1 cellular context compared by ENCODE assay signal in the genomic region with DNA sequence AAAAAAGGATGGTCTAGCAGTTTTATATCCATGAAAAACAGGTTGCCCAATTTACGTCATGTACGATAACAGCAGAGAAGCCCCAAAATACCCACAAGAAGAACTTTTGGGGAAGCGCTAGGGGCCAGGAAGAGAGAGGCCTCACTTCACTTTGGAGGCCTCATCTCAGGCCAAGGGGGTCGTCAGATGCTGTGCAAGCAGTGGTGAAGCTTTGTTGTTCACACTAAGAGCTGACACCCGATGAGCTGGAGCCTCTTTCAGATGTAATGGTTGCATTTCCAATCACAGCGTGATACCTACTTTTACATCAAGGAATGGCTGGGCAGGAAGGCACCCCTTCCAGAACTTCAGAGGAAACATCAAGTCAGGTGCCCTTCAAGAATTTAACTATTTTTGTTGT.
TF ChIP-seq lines count a peak whose summit lies in the region.

No MANE protein-coding gene starts in this region.

TF ChIP-seq in WTC11, 78 proteins besides CTCF, POLR2A, EP300 and RAD21 (continued from another document and continues in another):
- TF ChIP-seq, protein P1, sequence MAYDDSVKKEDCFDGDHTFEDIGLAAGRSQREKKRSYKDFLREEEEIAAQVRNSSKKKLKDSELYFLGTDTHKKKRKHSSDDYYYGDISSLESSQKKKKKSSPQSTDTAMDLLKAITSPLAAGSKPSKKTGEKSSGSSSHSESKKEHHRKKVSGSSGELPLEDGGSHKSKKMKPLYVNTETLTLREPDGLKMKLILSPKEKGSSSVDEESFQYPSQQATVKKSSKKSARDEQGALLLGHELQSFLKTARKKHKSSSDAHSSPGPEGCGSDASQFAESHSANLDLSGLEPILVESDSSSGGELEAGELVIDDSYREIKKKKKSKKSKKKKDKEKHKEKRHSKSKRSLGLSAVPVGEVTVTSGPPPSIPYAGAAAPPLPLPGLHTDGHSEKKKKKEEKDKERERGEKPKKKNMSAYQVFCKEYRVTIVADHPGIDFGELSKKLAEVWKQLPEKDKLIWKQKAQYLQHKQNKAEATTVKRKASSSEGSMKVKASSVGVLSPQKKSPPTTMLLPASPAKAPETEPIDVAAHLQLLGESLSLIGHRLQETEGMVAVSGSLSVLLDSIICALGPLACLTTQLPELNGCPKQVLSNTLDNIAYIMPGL (CRISPR knock-in tag; IDR thresholded peaks at IDR 0.05) = no peak
- TF ChIP-seq OVOL2 (CRISPR knock-in tag; IDR thresholded peaks at IDR 0.05; ENCODE audit: borderline replicate concordance) (no peak), SMAD4 (CRISPR knock-in tag; IDR thresholded peaks at IDR 0.05) (no peak), TEAD1 (CRISPR knock-in tag; IDR thresholded peaks at IDR 0.05) (peak; percentile 85; the same call in 1 of the 2 replicates), TCF7 (CRISPR knock-in tag; IDR thresholded peaks at IDR 0.05; ENCODE audit: low read depth) (no peak), ATF1 (CRISPR knock-in tag; IDR thresholded peaks at IDR 0.05) (no peak), ZBTB21 (CRISPR knock-in tag; IDR thresholded peaks at IDR 0.05; ENCODE audit: borderline replicate concordance) (no peak), CREB1 (CRISPR knock-in tag; IDR thresholded peaks at IDR 0.05) (no peak), FOXK1 (CRISPR knock-in tag; IDR thresholded peaks at IDR 0.05) (peak; percentile 24; the same call in 1 of the 2 replicates), TEAD4 (CRISPR knock-in tag; IDR thresholded peaks at IDR 0.05) (no peak), GTF2I (CRISPR knock-in tag; conservative IDR thresholded peaks at IDR 0.05) (no peak), PRRX2 (CRISPR knock-in tag; IDR thresholded peaks at IDR 0.05) (no peak), NFE2L1 (CRISPR knock-in tag; IDR thresholded peaks at IDR 0.05) (no peak), ZNF416 (CRISPR knock-in tag; IDR thresholded peaks at IDR 0.05) (no peak), CBFB (CRISPR knock-in tag; IDR thresholded peaks at IDR 0.05; ENCODE audit: low read depth) (0 out of 2 replicates have a peak, but pooled peaks have one; percentile 21)
- TF ChIP-seq, protein P2, sequence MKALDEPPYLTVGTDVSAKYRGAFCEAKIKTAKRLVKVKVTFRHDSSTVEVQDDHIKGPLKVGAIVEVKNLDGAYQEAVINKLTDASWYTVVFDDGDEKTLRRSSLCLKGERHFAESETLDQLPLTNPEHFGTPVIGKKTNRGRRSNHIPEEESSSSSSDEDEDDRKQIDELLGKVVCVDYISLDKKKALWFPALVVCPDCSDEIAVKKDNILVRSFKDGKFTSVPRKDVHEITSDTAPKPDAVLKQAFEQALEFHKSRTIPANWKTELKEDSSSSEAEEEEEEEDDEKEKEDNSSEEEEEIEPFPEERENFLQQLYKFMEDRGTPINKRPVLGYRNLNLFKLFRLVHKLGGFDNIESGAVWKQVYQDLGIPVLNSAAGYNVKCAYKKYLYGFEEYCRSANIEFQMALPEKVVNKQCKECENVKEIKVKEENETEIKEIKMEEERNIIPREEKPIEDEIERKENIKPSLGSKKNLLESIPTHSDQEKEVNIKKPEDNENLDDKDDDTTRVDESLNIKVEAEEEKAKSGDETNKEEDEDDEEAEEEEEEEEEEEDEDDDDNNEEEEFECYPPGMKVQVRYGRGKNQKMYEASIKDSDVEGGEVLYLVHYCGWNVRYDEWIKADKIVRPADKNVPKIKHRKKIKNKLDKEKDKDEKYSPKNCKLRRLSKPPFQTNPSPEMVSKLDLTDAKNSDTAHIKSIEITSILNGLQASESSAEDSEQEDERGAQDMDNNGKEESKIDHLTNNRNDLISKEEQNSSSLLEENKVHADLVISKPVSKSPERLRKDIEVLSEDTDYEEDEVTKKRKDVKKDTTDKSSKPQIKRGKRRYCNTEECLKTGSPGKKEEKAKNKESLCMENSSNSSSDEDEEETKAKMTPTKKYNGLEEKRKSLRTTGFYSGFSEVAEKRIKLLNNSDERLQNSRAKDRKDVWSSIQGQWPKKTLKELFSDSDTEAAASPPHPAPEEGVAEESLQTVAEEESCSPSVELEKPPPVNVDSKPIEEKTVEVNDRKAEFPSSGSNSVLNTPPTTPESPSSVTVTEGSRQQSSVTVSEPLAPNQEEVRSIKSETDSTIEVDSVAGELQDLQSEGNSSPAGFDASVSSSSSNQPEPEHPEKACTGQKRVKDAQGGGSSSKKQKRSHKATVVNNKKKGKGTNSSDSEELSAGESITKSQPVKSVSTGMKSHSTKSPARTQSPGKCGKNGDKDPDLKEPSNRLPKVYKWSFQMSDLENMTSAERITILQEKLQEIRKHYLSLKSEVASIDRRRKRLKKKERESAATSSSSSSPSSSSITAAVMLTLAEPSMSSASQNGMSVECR (CRISPR knock-in tag; IDR thresholded peaks at IDR 0.05; ENCODE audit: borderline replicate concordance) = no peak
- TF ChIP-seq, protein P3, sequence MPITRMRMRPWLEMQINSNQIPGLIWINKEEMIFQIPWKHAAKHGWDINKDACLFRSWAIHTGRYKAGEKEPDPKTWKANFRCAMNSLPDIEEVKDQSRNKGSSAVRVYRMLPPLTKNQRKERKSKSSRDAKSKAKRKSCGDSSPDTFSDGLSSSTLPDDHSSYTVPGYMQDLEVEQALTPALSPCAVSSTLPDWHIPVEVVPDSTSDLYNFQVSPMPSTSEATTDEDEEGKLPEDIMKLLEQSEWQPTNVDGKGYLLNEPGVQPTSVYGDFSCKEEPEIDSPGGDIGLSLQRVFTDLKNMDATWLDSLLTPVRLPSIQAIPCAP (CRISPR knock-in tag; IDR thresholded peaks at IDR 0.05) = no peak
- TF ChIP-seq, protein P4, sequence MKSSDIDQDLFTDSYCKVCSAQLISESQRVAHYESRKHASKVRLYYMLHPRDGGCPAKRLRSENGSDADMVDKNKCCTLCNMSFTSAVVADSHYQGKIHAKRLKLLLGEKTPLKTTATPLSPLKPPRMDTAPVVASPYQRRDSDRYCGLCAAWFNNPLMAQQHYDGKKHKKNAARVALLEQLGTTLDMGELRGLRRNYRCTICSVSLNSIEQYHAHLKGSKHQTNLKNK (CRISPR knock-in tag; IDR thresholded peaks at IDR 0.05) = no peak
- TF ChIP-seq, protein P5, sequence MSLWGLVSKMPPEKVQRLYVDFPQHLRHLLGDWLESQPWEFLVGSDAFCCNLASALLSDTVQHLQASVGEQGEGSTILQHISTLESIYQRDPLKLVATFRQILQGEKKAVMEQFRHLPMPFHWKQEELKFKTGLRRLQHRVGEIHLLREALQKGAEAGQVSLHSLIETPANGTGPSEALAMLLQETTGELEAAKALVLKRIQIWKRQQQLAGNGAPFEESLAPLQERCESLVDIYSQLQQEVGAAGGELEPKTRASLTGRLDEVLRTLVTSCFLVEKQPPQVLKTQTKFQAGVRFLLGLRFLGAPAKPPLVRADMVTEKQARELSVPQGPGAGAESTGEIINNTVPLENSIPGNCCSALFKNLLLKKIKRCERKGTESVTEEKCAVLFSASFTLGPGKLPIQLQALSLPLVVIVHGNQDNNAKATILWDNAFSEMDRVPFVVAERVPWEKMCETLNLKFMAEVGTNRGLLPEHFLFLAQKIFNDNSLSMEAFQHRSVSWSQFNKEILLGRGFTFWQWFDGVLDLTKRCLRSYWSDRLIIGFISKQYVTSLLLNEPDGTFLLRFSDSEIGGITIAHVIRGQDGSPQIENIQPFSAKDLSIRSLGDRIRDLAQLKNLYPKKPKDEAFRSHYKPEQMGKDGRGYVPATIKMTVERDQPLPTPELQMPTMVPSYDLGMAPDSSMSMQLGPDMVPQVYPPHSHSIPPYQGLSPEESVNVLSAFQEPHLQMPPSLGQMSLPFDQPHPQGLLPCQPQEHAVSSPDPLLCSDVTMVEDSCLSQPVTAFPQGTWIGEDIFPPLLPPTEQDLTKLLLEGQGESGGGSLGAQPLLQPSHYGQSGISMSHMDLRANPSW (CRISPR knock-in tag; conservative IDR thresholded peaks at IDR 0.05; ENCODE audit: low read depth) = no peak
- TF ChIP-seq, protein P6, sequence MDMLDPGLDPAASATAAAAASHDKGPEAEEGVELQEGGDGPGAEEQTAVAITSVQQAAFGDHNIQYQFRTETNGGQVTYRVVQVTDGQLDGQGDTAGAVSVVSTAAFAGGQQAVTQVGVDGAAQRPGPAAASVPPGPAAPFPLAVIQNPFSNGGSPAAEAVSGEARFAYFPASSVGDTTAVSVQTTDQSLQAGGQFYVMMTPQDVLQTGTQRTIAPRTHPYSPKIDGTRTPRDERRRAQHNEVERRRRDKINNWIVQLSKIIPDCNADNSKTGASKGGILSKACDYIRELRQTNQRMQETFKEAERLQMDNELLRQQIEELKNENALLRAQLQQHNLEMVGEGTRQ (CRISPR knock-in tag; IDR thresholded peaks at IDR 0.05) = no peak; the same call in 1 of the 2 replicates
- TF ChIP-seq, protein P7, sequence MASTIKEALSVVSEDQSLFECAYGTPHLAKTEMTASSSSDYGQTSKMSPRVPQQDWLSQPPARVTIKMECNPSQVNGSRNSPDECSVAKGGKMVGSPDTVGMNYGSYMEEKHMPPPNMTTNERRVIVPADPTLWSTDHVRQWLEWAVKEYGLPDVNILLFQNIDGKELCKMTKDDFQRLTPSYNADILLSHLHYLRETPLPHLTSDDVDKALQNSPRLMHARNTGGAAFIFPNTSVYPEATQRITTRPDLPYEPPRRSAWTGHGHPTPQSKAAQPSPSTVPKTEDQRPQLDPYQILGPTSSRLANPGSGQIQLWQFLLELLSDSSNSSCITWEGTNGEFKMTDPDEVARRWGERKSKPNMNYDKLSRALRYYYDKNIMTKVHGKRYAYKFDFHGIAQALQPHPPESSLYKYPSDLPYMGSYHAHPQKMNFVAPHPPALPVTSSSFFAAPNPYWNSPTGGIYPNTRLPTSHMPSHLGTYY (CRISPR knock-in tag; IDR thresholded peaks at IDR 0.05) = no peak
- TF ChIP-seq, protein P8, sequence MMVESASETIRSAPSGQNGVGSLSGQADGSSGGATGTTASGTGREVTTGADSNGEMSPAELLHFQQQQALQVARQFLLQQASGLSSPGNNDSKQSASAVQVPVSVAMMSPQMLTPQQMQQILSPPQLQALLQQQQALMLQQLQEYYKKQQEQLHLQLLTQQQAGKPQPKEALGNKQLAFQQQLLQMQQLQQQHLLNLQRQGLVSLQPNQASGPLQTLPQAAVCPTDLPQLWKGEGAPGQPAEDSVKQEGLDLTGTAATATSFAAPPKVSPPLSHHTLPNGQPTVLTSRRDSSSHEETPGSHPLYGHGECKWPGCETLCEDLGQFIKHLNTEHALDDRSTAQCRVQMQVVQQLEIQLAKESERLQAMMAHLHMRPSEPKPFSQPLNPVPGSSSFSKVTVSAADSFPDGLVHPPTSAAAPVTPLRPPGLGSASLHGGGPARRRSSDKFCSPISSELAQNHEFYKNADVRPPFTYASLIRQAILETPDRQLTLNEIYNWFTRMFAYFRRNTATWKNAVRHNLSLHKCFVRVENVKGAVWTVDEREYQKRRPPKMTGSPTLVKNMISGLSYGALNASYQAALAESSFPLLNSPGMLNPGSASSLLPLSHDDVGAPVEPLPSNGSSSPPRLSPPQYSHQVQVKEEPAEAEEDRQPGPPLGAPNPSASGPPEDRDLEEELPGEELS (CRISPR knock-in tag; IDR thresholded peaks at IDR 0.05) = peak; percentile 60; the same call in 1 of the 2 replicates
- TF ChIP-seq, protein P9, sequence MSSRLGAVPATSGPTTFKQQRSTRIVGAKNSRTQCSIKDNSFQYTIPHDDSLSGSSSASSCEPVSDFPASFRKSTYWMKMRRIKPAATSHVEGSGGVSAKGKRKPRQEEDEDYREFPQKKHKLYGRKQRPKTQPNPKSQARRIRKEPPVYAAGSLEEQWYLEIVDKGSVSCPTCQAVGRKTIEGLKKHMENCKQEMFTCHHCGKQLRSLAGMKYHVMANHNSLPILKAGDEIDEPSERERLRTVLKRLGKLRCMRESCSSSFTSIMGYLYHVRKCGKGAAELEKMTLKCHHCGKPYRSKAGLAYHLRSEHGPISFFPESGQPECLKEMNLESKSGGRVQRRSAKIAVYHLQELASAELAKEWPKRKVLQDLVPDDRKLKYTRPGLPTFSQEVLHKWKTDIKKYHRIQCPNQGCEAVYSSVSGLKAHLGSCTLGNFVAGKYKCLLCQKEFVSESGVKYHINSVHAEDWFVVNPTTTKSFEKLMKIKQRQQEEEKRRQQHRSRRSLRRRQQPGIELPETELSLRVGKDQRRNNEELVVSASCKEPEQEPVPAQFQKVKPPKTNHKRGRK (CRISPR knock-in tag; IDR thresholded peaks at IDR 0.05; ENCODE audit: borderline replicate concordance) = no peak
- TF ChIP-seq, protein P10, sequence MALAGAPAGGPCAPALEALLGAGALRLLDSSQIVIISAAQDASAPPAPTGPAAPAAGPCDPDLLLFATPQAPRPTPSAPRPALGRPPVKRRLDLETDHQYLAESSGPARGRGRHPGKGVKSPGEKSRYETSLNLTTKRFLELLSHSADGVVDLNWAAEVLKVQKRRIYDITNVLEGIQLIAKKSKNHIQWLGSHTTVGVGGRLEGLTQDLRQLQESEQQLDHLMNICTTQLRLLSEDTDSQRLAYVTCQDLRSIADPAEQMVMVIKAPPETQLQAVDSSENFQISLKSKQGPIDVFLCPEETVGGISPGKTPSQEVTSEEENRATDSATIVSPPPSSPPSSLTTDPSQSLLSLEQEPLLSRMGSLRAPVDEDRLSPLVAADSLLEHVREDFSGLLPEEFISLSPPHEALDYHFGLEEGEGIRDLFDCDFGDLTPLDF (CRISPR knock-in tag; IDR thresholded peaks at IDR 0.05) = no peak
- TF ChIP-seq, protein P11, sequence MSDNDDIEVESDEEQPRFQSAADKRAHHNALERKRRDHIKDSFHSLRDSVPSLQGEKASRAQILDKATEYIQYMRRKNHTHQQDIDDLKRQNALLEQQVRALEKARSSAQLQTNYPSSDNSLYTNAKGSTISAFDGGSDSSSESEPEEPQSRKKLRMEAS (CRISPR knock-in tag; IDR thresholded peaks at IDR 0.05) = no peak
- TF ChIP-seq, protein P12, sequence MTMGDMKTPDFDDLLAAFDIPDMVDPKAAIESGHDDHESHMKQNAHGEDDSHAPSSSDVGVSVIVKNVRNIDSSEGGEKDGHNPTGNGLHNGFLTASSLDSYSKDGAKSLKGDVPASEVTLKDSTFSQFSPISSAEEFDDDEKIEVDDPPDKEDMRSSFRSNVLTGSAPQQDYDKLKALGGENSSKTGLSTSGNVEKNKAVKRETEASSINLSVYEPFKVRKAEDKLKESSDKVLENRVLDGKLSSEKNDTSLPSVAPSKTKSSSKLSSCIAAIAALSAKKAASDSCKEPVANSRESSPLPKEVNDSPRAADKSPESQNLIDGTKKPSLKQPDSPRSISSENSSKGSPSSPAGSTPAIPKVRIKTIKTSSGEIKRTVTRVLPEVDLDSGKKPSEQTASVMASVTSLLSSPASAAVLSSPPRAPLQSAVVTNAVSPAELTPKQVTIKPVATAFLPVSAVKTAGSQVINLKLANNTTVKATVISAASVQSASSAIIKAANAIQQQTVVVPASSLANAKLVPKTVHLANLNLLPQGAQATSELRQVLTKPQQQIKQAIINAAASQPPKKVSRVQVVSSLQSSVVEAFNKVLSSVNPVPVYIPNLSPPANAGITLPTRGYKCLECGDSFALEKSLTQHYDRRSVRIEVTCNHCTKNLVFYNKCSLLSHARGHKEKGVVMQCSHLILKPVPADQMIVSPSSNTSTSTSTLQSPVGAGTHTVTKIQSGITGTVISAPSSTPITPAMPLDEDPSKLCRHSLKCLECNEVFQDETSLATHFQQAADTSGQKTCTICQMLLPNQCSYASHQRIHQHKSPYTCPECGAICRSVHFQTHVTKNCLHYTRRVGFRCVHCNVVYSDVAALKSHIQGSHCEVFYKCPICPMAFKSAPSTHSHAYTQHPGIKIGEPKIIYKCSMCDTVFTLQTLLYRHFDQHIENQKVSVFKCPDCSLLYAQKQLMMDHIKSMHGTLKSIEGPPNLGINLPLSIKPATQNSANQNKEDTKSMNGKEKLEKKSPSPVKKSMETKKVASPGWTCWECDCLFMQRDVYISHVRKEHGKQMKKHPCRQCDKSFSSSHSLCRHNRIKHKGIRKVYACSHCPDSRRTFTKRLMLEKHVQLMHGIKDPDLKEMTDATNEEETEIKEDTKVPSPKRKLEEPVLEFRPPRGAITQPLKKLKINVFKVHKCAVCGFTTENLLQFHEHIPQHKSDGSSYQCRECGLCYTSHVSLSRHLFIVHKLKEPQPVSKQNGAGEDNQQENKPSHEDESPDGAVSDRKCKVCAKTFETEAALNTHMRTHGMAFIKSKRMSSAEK (CRISPR knock-in tag; IDR thresholded peaks at IDR 0.05; ENCODE audit: borderline replicate concordance) = no peak
- TF ChIP-seq, protein P13, sequence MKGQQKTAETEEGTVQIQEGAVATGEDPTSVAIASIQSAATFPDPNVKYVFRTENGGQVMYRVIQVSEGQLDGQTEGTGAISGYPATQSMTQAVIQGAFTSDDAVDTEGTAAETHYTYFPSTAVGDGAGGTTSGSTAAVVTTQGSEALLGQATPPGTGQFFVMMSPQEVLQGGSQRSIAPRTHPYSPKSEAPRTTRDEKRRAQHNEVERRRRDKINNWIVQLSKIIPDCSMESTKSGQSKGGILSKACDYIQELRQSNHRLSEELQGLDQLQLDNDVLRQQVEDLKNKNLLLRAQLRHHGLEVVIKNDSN (CRISPR knock-in tag; IDR thresholded peaks at IDR 0.05) = no peak
